In the genomic region with DNA sequence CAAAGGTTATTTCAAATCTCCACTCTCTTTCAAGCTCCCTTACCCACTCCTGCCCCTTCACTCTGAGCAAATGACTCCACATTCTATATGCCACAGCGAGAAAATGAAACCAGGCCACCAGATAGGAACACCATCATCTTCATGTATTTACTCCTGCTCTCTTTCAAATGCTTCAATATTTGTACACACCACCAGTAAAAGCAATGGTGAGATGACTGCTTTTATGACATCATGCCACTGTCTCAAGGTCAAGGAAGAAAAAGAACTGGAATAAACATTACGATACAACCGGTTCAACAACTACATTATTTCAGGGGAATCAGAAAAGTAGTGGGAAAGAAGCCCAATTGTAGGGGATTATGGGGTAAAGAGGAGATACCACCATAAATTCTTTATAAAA, we compare ENCODE assay signal across 1 cellular context.
TF ChIP-seq lines count a peak whose summit lies in the region.

No MANE protein-coding gene starts in this region.

TF ChIP-seq in GM23338, 12 proteins besides CTCF, POLR2A, EP300 and RAD21 (continued from another document):
- TF ChIP-seq ZNF462 (CRISPR knock-in tag; IDR thresholded peaks at IDR 0.05) (no peak), CREB1 (CRISPR knock-in tag; IDR thresholded peaks at IDR 0.05; ENCODE audit: low read depth) (no peak), ETS1 (IDR thresholded peaks at IDR 0.05) (no peak), EZH2phosphoT487 (IDR thresholded peaks at IDR 0.05; ENCODE audit: unreplicated experiment) (no peak), NANOG (IDR thresholded peaks at IDR 0.05; ENCODE audit: borderline replicate concordance) (no peak), EZH2 (IDR thresholded peaks at IDR 0.05; ENCODE audit: low read depth, unreplicated experiment) (no peak), ZNF114 (CRISPR knock-in tag; IDR thresholded peaks at IDR 0.05) (no peak), REST (IDR thresholded peaks at IDR 0.05; ENCODE audit: unreplicated experiment) (no peak)
